Comparison of ENCODE assay signal across 25 cellular contexts in the genomic region with DNA sequence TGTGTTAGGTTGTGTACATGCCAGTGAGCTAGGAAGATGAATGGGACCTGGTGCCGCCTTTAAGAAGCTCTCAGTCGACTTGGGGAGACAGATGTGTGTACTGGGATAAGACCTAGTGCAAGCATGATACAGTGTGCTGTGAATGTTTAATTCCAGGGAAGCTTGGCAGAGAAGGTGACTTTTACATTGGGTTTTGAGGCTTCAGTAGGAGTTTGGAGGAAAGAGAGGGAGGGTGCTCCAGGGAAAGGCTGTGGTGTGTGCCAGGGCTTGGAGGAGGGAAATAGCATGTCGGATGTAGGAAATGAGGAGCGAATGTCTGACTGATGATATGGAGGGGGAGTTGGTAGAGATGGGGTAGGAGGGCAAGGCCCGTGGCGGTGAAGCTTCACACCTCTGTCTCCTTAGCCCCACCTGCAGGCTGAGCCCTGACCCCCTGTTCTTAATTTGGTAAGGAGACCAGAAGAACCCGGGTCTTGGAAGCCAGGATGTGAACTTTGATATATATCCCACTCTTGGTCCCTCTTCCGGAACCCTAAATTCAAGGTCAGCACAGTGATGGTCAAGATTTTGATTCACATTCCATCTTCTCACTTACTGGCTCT.
DNase-seq lines count a peak whose midpoint lies in the region; TF ChIP-seq lines count a peak whose summit lies in the region.
"Had no signal": no experiment of that assay in that cellular context is flagged by ENCODE, and none has a peak within 500 bp of the region (broad histone marks: within the 10 kb centered on the region; RNA-seq: fewer than 3 reads in every experiment).

No MANE protein-coding gene starts in this region.

- WGBS in mesendoderm (ENCODE audit: extremely low coverage, insufficient coverage, low lambda C conversion rate), result no CpG with 5 or more reads among the region's 8 CpGs
- WGBS in trophoblast cell (ENCODE audit: extremely low coverage, insufficient coverage, insufficient read length), result no CpG with 5 or more reads among the region's 8 CpGs

- H4K8ac ChIP-seq in mesendoderm (ENCODE audit: low read depth, low read length) (no peak overlapping the region), trophoblast cell (ENCODE audit: low read depth, low read length) (no peak overlapping the region)

- H3K27ac ChIP-seq in HEK293 (ENCODE audit: extremely low read depth, low read depth, low read length), result no peak overlapping the region
- no peak overlapping the region for H3K27ac ChIP-seq in mesendoderm (ENCODE audit: low read depth, low read length)
- no peak overlapping the region for H3K27ac ChIP-seq in trophoblast cell (ENCODE audit: low read depth, low read length)
- H3K27ac ChIP-seq: BLaER1 treated with 17β-estradiol and CSF1 and Interleukin-3, amounts not matched to agents 10 nM and 100 nM; brain microvascular endothelial cell; heart right ventricle; KMS-11; ovary; SJSA1 had no signal

- H3K27me3 ChIP-seq in mesendoderm (ENCODE audit: insufficient read depth, low read length, poor library complexity) (no peaks in the 10 kb centered on the region), trophoblast cell (ENCODE audit: insufficient read depth, low read length) (no peaks in the 10 kb centered on the region)
- H3K27me3 ChIP-seq: BLaER1 treated with 17β-estradiol and CSF1 and Interleukin-3, amounts not matched to agents 10 nM and 100 nM; ovary; SJSA1 had no signal

- H3K79me2 ChIP-seq in mesendoderm (ENCODE audit: control insufficient read depth, insufficient read depth, low read length) (no peaks in the 10 kb centered on the region), trophoblast cell (ENCODE audit: control insufficient read depth, insufficient read depth, low read length, poor library complexity) (no peaks in the 10 kb centered on the region)

- H3K18ac ChIP-seq in mesendoderm (ENCODE audit: low read length) (no peak overlapping the region), trophoblast cell (ENCODE audit: low read length) (no peak overlapping the region)

- no peak overlapping the region for H3K4me2 ChIP-seq in mesendoderm (ENCODE audit: low read length)
- H3K4me2 ChIP-seq in trophoblast cell (ENCODE audit: low read length), result no peak overlapping the region
- H3K4me2 ChIP-seq: BLaER1 treated with 17β-estradiol and CSF1 and Interleukin-3, amounts not matched to agents 10 nM and 100 nM; KMS-11 had no signal

- no peak overlapping the region for H2BK120ac ChIP-seq in mesendoderm (ENCODE audit: low read depth, low read length)
- H2BK120ac ChIP-seq in trophoblast cell (ENCODE audit: insufficient read depth, low read length, poor library complexity), result no peak overlapping the region

- H3K23ac ChIP-seq in mesendoderm (ENCODE audit: low read length), result no peak overlapping the region
- H3K23ac ChIP-seq in trophoblast cell (ENCODE audit: low read length), result no peak overlapping the region

- H2BK5ac ChIP-seq in mesendoderm (ENCODE audit: low read length) (no peak overlapping the region), trophoblast cell (ENCODE audit: low read depth, low read length, poor library complexity) (no peak overlapping the region)

- H3K4me1 ChIP-seq in HEK293 (ENCODE audit: control insufficient read depth, insufficient read depth, low read length) (peaks cover under 1% of the 10 kb centered on the region), mesendoderm (ENCODE audit: control insufficient read depth, low read depth, low read length) (no peaks in the 10 kb centered on the region), trophoblast cell (ENCODE audit: control insufficient read depth in 1 of 2, insufficient read depth in 2 of 2, low read length in 2 of 2) (no peaks in the 10 kb centered on the region)
- H3K4me1 ChIP-seq: SJSA1 had no signal

- no peak overlapping the region for H2BK15ac ChIP-seq in mesendoderm (replicated peaks; ENCODE audit: low read depth)

- no peaks in the 10 kb centered on the region for H3K79me1 ChIP-seq in mesendoderm (ENCODE audit: low read length)
- H3K79me1 ChIP-seq in trophoblast cell (ENCODE audit: low read length), result no peaks in the 10 kb centered on the region

- no peak overlapping the region for H2BK12ac ChIP-seq in trophoblast cell (ENCODE audit: low read length)

- no peak overlapping the region for H3K14ac ChIP-seq in trophoblast cell (ENCODE audit: low read length)

- no peak overlapping the region for H4K5ac ChIP-seq in mesendoderm (ENCODE audit: low read length)

- no peaks in the 10 kb centered on the region for H3K9me3 ChIP-seq in HEK293 (ENCODE audit: control insufficient read depth, insufficient read depth, low read depth, low read length)
- H3K9me3 ChIP-seq in trophoblast cell (ENCODE audit: insufficient read depth, low read depth, low read length), result peaks cover 4% of the 10 kb centered on the region
- H3K9me3 ChIP-seq: BLaER1 treated with 17β-estradiol and CSF1 and Interleukin-3, amounts not matched to agents 10 nM and 100 nM; ovary; SJSA1 had no signal

- no peak overlapping the region for H4K12ac ChIP-seq in trophoblast cell (ENCODE audit: low read depth, low read length)

- CTCF ChIA-PET in HEK293 (lab: Yijun Ruan, JAX), result interaction anchor here (0.5 to 1.2 kb wide), 4 partner anchors 10 to 115 kb away, joined by 3 read pairs; no protein-coding TSS in a partner anchor

- no peak overlapping the region for H2AFZ ChIP-seq in trophoblast cell (ENCODE audit: insufficient read depth, low read length, poor library complexity)

- peak; percentile 13 for TF ChIP-seq CTCF in GM12864 (IDR thresholded peaks at IDR 0.05; ENCODE audit: low read depth, low read length, missing control alignments)
- TF ChIP-seq CTCF in HEK293 (tag by site-specific recombination; IDR thresholded peaks at IDR 0.05), result no peak

- no peak overlapping the region for H3K4me3 ChIP-seq in GM12864 (ENCODE audit: low read depth, low read length)
- no peak overlapping the region for H3K4me3 ChIP-seq in HEK293 (ENCODE audit: low read depth, low read length)
- H3K4me3 ChIP-seq in mesendoderm (ENCODE audit: low read length), result no peak overlapping the region
- H3K4me3 ChIP-seq in trophoblast cell (ENCODE audit: low read depth, low read length), result no peak overlapping the region
- H3K4me3 ChIP-seq: BLaER1 treated with 17β-estradiol and CSF1 and Interleukin-3, amounts not matched to agents 10 nM and 100 nM; heart right ventricle; ovary; SJSA1 had no signal

- DNase-seq in GM12864 (ENCODE audit: low read depth) (no peak), UCSD-AML1 (lab: John Stamatoyannopoulos, UW; ENCODE audit: unreplicated experiment) (peak; percentile 26), mesendoderm (peak; percentile 59), NCI-H526 treated with DMSO at 0.1 percent for 48 hours (lab: John Stamatoyannopoulos, UW) (no peak), NCI-H446 treated with DMSO at 0.1 percent for 48 hours (lab: John Stamatoyannopoulos, UW) (no peak), DMS153 treated with DMSO at 0.1 percent for 48 hours (lab: John Stamatoyannopoulos, UW; ENCODE audit: unreplicated experiment) (no peak), trophoblast cell (no peak)
- DNase-seq: activated CD4-positive, alpha-beta memory T cell treated with anti-CD3 and anti-CD28 coated beads, Interleukin-2, amount 10 ng/mL, durations not matched to agents 7 days and 5 days; activated CD4-positive, alpha-beta T cell treated with anti-CD3 and anti-CD28 coated beads for 1 hour; activated CD8-positive, alpha-beta memory T cell treated with anti-CD3 and anti-CD28 coated beads, Interleukin-2, amount 50 U/mL, for 4 hours; activated naive CD4-positive, alpha-beta T cell treated with anti-CD3 and anti-CD28 coated beads, Interleukin-2, amount 10 ng/mL, durations not matched to agents 7 days and 5 days; amniotic stem cell; brain microvascular endothelial cell; DMS53; GOT3; heart right ventricle; NCI-H1417 treated with DMSO at 0.1 percent for 48 hours; NCI-H2029 treated with DMSO at 0.1 percent for 48 hours; ovary; RPMI8226; stimulated activated naive CD8-positive, alpha-beta T cell treated with anti-CD3 and anti-CD28 coated beads, Interleukin-15, Interleukin-2, amounts not matched to agents 100 U/mL and 50 U/mL, for 24 hours had no signal

- H3K4ac ChIP-seq in mesendoderm (ENCODE audit: low read depth, low read length), result no peak overlapping the region
- H3K4ac ChIP-seq in trophoblast cell (ENCODE audit: low read depth, low read length), result no peak overlapping the region

- H4K91ac ChIP-seq in trophoblast cell (ENCODE audit: low read depth, low read length), result no peak overlapping the region

- H3K56ac ChIP-seq in mesendoderm (ENCODE audit: low read length), result no peak overlapping the region

- POLR2A ChIA-PET in HEK293 (lab: Yijun Ruan, JAX), result no interaction called here

- peaks cover 0 to 3% of the 10 kb centered on the region in 2 experiments; a peak in 1 of 3 replicates for H3K36me3 ChIP-seq in HEK293 (ENCODE audit: control insufficient read depth in 2 of 2, insufficient read depth in 1 of 2, low read length in 2 of 2)
- no peaks in the 10 kb centered on the region for H3K36me3 ChIP-seq in mesendoderm (ENCODE audit: control insufficient read depth, insufficient read depth, low read length)
- no peaks in the 10 kb centered on the region for H3K36me3 ChIP-seq in trophoblast cell (ENCODE audit: control insufficient read depth in 1 of 2, insufficient read depth in 2 of 2, low read length in 2 of 2)
- H3K36me3 ChIP-seq: brain microvascular endothelial cell, ovary, SJSA1 had no signal

- no peak overlapping the region for H2AK5ac ChIP-seq in mesendoderm (ENCODE audit: low read length)
- no peak overlapping the region for H2AK5ac ChIP-seq in trophoblast cell (ENCODE audit: low read length)

- H3K9ac ChIP-seq in mesendoderm (ENCODE audit: low read length) (no peak overlapping the region), trophoblast cell (ENCODE audit: low read length) (no peak overlapping the region)
- H3K9ac ChIP-seq: BLaER1 treated with 17β-estradiol and CSF1 and Interleukin-3, amounts not matched to agents 10 nM and 100 nM; KMS-11 had no signal

TF ChIP-seq in HEK293, 187 proteins besides CTCF, POLR2A, EP300 and RAD21 (continues in another document):
- TF ChIP-seq ZFP3 (tag by site-specific recombination; IDR thresholded peaks at IDR 0.05; ENCODE audit: low read depth), result peak; percentile 94
- no peak for TF ChIP-seq ZNF146 (tag by site-specific recombination; IDR thresholded peaks at IDR 0.05)
- no peak for TF ChIP-seq ZNF670 (tag by site-specific recombination; IDR thresholded peaks at IDR 0.05; ENCODE audit: low read depth)

Comparison
In these comparisons a context has a peak if more than half of its experiments do, and no peak if none do; other contexts are left out.
1. DNase-seq: peak in UCSD-AML1 (single experiment) and mesendoderm (single experiment); none in GM12864 (single experiment), NCI-H526 treated with DMSO at 0.1 percent for 48 hours (single experiment), NCI-H446 treated with DMSO at 0.1 percent for 48 hours (single experiment), DMS153 treated with DMSO at 0.1 percent for 48 hours (single experiment) and trophoblast cell (0 of 2).